In genomic region chr2:18284331-18284730, GRCh38 we compare ENCODE assay signal across 25 cellular contexts.
A peak's percentile ranks its signal among the peaks of the same experiment; 100 is the strongest.
DNase-seq lines count a peak whose midpoint lies in the region; FAIRE-seq and TF ChIP-seq lines count a peak whose summit lies in the region.
"Had no signal": no experiment of that assay in that cellular context is flagged by ENCODE, and none has a peak within 500 bp of the region (broad histone marks: within the 10 kb centered on the region; RNA-seq: fewer than 3 reads in every experiment).

No MANE protein-coding gene starts in this region.

- dilution Hi-C loops in endothelial cell of umbilical vein (cut with MboI; ENCODE audit: extremely low pct_ligation_motif_present, low sequenced_read_pairs) = no loop called here

- H3K36me3 ChIP-seq in breast epithelium (no peaks in the 10 kb centered on the region), endothelial cell of umbilical vein (ENCODE audit: control insufficient read depth in 2 of 2, extremely low read depth in 1 of 2, insufficient read depth in 2 of 2, low read length in 2 of 2) (no peaks in the 10 kb centered on the region), left ventricle myocardium inferior (no peaks in the 10 kb centered on the region), H7 (replicated peaks; ENCODE audit: control insufficient read depth, insufficient read depth, low read length) (no peaks in the 10 kb centered on the region)
- H3K36me3 ChIP-seq: BLaER1, Peyer's patch had no signal

- H4K20me1 ChIP-seq in endothelial cell of umbilical vein (replicated peaks; ENCODE audit: control insufficient read depth, extremely low read depth, insufficient read depth, low read length) = no peaks in the 10 kb centered on the region
- H4K20me1 ChIP-seq: BLaER1 had no signal

- DNase-seq in MCF 10A (ENCODE audit: unreplicated experiment) = peak; percentile 57
- no peak for DNase-seq in breast epithelium (ENCODE audit: low spot score in 2 of 2)
- peak; percentile 9 for DNase-seq in endothelial cell of umbilical vein (ENCODE audit: low read depth, low spot score)
- DNase-seq in fibroblast of the aortic adventitia (ENCODE audit: low read depth) = peak; percentile 42
- no peak for DNase-seq in NCI-H128 (lab: John Stamatoyannopoulos, UW; ENCODE audit: unreplicated experiment)
- DNase-seq in left ventricle myocardium inferior = no peak
- DNase-seq in H7 = no peak
- no peak for DNase-seq in NCI-H1048 (lab: John Stamatoyannopoulos, UW)
- DNase-seq: ACHN; CD4-positive, alpha-beta T cell; COR-L47; DMS79; H9; HFFc6; KG1; NCI-H1105 treated with DMSO at 0.1 percent for 48 hours; NCI-H1694; NCI-H2081 treated with DMSO at 0.1 percent for 48 hours; NCI-H2171 treated with DMSO at 0.1 percent for 48 hours; NCI-H524 treated with DMSO at 0.1 percent for 48 hours; NCI-H82; Peyer's patch; Right ventricle myocardium superior had no signal

- H3K27me3 Mint-ChIP-seq in MCF 10A (ENCODE audit: insufficient read depth, unreplicated experiment) = no peaks in the 10 kb centered on the region

- H3K79me2 ChIP-seq in endothelial cell of umbilical vein (ENCODE audit: control insufficient read depth, insufficient read depth, low read length) = no peaks in the 10 kb centered on the region

- CTCF ChIA-PET in MCF 10A (lab: Yijun Ruan, JAX) = interaction anchor here (0.6 kb wide), 1 partner anchor 39 kb away, joined by 4 read pairs; no protein-coding TSS in a partner anchor
- CTCF ChIA-PET in endothelial cell of umbilical vein (lab: Charles Lee) = no interaction called here

- H3K9me1 ChIP-seq in endothelial cell of umbilical vein (replicated peaks; ENCODE audit: control insufficient read depth, extremely low read depth, insufficient read depth, low read length) = no peaks in the 10 kb centered on the region

- intact Hi-C loops in MCF 10A (cut with micrococcal nuclease) (no loop called here), breast epithelium (cut with DNase I; ENCODE audit: low total_unique reads) (no loop called here), endothelial cell of umbilical vein (cut with micrococcal nuclease) (no loop called here), left ventricle myocardium inferior (cut with micrococcal nuclease) (no loop called here)

- no peak overlapping the region for H3K4me2 ChIP-seq in endothelial cell of umbilical vein (ENCODE audit: insufficient read depth, low read length)
- H3K4me2 ChIP-seq: BLaER1 had no signal

- H3K9me3 Mint-ChIP-seq in MCF 10A (ENCODE audit: unreplicated experiment) = no peaks in the 10 kb centered on the region
- H3K9me3 Mint-ChIP-seq: CD4-positive, alpha-beta T cell; HFFc6 had no signal

- no peaks in the 10 kb centered on the region for H3K36me3 Mint-ChIP-seq in MCF 10A (ENCODE audit: insufficient read depth, unreplicated experiment)

- H3K4me1 Mint-ChIP-seq in MCF 10A (ENCODE audit: insufficient read depth, unreplicated experiment) = no peaks in the 10 kb centered on the region
- H3K4me1 Mint-ChIP-seq: H9 had no signal

- no TSS peak for BruUV-seq in MCF 10A (replicated peaks; lab: Mats Ljungman, UMichigan)
- no TSS peak for BruUV-seq in endothelial cell of umbilical vein (replicated peaks; lab: Mats Ljungman, UMichigan)

- no peak overlapping the region for H3K9ac ChIP-seq in endothelial cell of umbilical vein (replicated peaks; ENCODE audit: extremely low read depth, insufficient read depth, low read length)
- H3K9ac ChIP-seq: BLaER1 had no signal

- FAIRE-seq in endothelial cell of umbilical vein (lab: Jason Lieb, UNC) = no peak

- POLR2A ChIA-PET in MCF 10A (lab: Yijun Ruan, JAX) = no interaction called here
- POLR2A ChIA-PET in endothelial cell of umbilical vein (lab: Charles Lee) = no interaction called here

- no peak overlapping the region for H3K4me3 ChIP-seq in breast epithelium
- no peak overlapping the region for H3K4me3 ChIP-seq in endothelial cell of umbilical vein (replicated peaks in 1 of 3; ENCODE audit: insufficient read depth in 1 of 3, low read depth in 1 of 3, low read length in 3 of 3)
- no peak overlapping the region for H3K4me3 ChIP-seq in fibroblast of the aortic adventitia (ENCODE audit: low read depth, low read length)
- H3K4me3 ChIP-seq in left ventricle myocardium inferior = no peak overlapping the region
- H3K4me3 ChIP-seq in H7 (ENCODE audit: insufficient read depth, low read depth, low read length) = no peak overlapping the region
- H3K4me3 ChIP-seq: BLaER1, Peyer's patch had no signal

- H3K9me3 ChIP-seq in breast epithelium (no peaks in the 10 kb centered on the region), endothelial cell of umbilical vein (replicated peaks; ENCODE audit: control insufficient read depth, insufficient read depth, low read length) (no peaks in the 10 kb centered on the region), left ventricle myocardium inferior (replicated peaks) (peaks cover 8% of the 10 kb centered on the region)
- H3K9me3 ChIP-seq: BLaER1, Peyer's patch had no signal

- no peak overlapping the region for H3K27ac Mint-ChIP-seq in MCF 10A (ENCODE audit: low read depth, unreplicated experiment)
- H3K27ac Mint-ChIP-seq: CD4-positive, alpha-beta T cell; H9; HFFc6 had no signal

- no peak overlapping the region for H3K27ac ChIP-seq in breast epithelium
- no peak overlapping the region for H3K27ac ChIP-seq in endothelial cell of umbilical vein (ENCODE audit: insufficient read depth, low read depth, low read length)
- H3K27ac ChIP-seq in left ventricle myocardium inferior (replicated peaks) = no peak overlapping the region
- H3K27ac ChIP-seq: 22Rv1, BLaER1, Peyer's patch had no signal

- H3K27me3 ChIP-seq in breast epithelium (no peaks in the 10 kb centered on the region), endothelial cell of umbilical vein (ENCODE audit: control insufficient read depth in 2 of 2, insufficient read depth in 2 of 2, low read length in 2 of 2) (no peaks in the 10 kb centered on the region), left ventricle myocardium inferior (ENCODE audit: low read depth) (no peaks in the 10 kb centered on the region), H7 (ENCODE audit: control insufficient read depth, insufficient read depth, low read length) (no peaks in the 10 kb centered on the region)
- H3K27me3 ChIP-seq: BLaER1, Peyer's patch had no signal

- H3K4me1 ChIP-seq in breast epithelium = no peaks in the 10 kb centered on the region
- no peaks in the 10 kb centered on the region for H3K4me1 ChIP-seq in endothelial cell of umbilical vein (ENCODE audit: control insufficient read depth, extremely low read depth, insufficient read depth, low read length)
- H3K4me1 ChIP-seq in left ventricle myocardium inferior = peaks cover 4% of the 10 kb centered on the region
- H3K4me1 ChIP-seq: BLaER1, Peyer's patch had no signal

- no peak for TF ChIP-seq CTCF in MCF 10A (IDR thresholded peaks at IDR 0.05; ENCODE audit: unreplicated experiment)
- TF ChIP-seq CTCF in breast epithelium (IDR thresholded peaks at IDR 0.05) = no peak
- no peak for TF ChIP-seq CTCF in endothelial cell of umbilical vein (IDR thresholded peaks at IDR 0.05; ENCODE audit: extremely low read depth in 1 of 2, insufficient read depth in 1 of 2, low read depth in 1 of 2, low read length in 2 of 2)
- no peak for TF ChIP-seq CTCF in fibroblast of the aortic adventitia (IDR thresholded peaks at IDR 0.05; ENCODE audit: insufficient read depth, low read length)
- TF ChIP-seq CTCF in left ventricle myocardium inferior (IDR thresholded peaks at IDR 0.05; ENCODE audit: borderline replicate concordance) = no peak

- no peak overlapping the region for H2AFZ ChIP-seq in endothelial cell of umbilical vein (ENCODE audit: low read depth, low read length)

- no peak for TF ChIP-seq POLR2A in breast epithelium (IDR thresholded peaks at IDR 0.05)
- no peak for TF ChIP-seq POLR2A in endothelial cell of umbilical vein (IDR thresholded peaks at IDR 0.05; ENCODE audit: low read depth, low read length)

- no peak overlapping the region for H3K4me3 Mint-ChIP-seq in MCF 10A (ENCODE audit: unreplicated experiment)
- H3K4me3 Mint-ChIP-seq: CD4-positive, alpha-beta T cell; H9; HFFc6 had no signal

TF ChIP-seq in endothelial cell of umbilical vein, 7 proteins besides CTCF, POLR2A, EP300 and RAD21:
- no peak for TF ChIP-seq FOS (IDR thresholded peaks at IDR 0.05; ENCODE audit: borderline replicate concordance, insufficient read depth, low read length)

Comparison
In these comparisons a context has a peak if more than half of its experiments do, and no peak if none do; other contexts are left out.
1. DNase-seq: peak in MCF 10A (single experiment), endothelial cell of umbilical vein (single experiment) and fibroblast of the aortic adventitia (single experiment); none in breast epithelium (0 of 2), NCI-H128 (single experiment), left ventricle myocardium inferior (single experiment), H7 (single experiment) and NCI-H1048 (single experiment).